In the genomic region with DNA sequence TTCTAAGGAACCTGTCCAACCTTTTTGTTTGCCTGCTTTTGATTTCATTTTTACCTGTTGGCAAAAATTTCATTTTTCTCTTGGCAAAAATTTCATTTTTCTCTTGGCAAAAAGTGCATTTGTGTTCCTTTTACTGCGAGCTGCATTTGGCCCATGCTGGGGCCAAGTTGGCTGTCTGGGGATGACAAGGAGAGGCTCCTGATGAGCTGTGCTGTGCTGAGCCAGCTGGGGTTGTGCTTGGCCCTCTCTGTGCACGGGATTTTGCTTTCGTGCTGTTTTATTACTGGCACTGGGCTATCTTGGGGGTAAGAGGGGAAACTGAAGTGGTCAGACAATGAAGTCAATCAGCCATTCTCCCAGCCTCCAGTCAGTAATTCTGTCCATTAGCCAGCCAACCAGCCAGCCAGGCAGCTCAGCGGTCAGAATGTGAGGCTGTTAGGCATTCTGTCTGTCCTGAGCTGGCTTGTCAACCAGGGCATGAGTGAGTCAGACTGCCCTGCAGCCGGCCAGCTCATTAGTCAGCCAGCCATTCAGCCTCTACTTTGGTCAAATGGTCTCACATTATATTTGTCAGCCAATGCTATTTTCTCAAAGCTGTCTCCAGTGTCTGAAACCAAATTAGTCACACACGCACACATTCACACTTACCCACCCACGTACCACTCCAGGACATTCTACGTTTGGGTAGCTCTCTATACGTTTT, we compare ENCODE assay signal across 11 cellular contexts.
DNase-seq lines count a peak whose midpoint lies in the region; ATAC-seq and TF ChIP-seq lines count a peak whose summit lies in the region.
"Had no signal": no experiment of that assay in that cellular context is flagged by ENCODE, and none has a peak within 500 bp of the region (broad histone marks: within the 10 kb centered on the region; RNA-seq: fewer than 3 reads in every experiment).

No MANE protein-coding gene starts in this region.

- no peak overlapping the region for H3K4me3 ChIP-seq in AG04449 (ENCODE audit: low read depth, low read length)
- H3K4me3 ChIP-seq: colonic mucosa had no signal

- peak; percentile 85 for DNase-seq in AG04449 (ENCODE audit: low read depth, low spot score)
- DNase-seq in HCEC 1CT = peak; percentile 91
- peak; percentile 47 for DNase-seq in amniotic stem cell (lab: John Stamatoyannopoulos, UW)
- DNase-seq in islet precursor cell = peak; percentile 97
- DNase-seq in NCI-H2227 treated with DMSO at 0.1 percent for 48 hours (lab: John Stamatoyannopoulos, UW) = no peak
- DNase-seq in activated CD4-positive, CD25-positive, alpha-beta regulatory T cell (lab: John Stamatoyannopoulos, UW) = no peak
- DNase-seq: colonic mucosa, MV-4-11 had no signal

- POLR2A ChIA-PET in AG04449 (lab: Yijun Ruan, JAX) = interaction anchor here (0.9 to 1.7 kb wide), 6 partner anchors 9 to 145 kb away, joined by 3 to 11 read pairs (median 5); partner anchors contain the start of gene PRPS1

- no peak for TF ChIP-seq CTCF in AG04449 (IDR thresholded peaks at IDR 0.05; ENCODE audit: insufficient read depth, low read length, missing control alignments)

- CTCF ChIA-PET in AG04449 (lab: Yijun Ruan, JAX) = interaction anchor here (0.6 to 1.5 kb wide), 2 partner anchors 33 to 88 kb away, joined by 3 read pairs; no protein-coding TSS in a partner anchor

- ATAC-seq in GM18870 (IDR thresholded peaks at IDR 0.05; ENCODE audit: unreplicated experiment) = no peak
- ATAC-seq in GM18502 (IDR thresholded peaks at IDR 0.05; ENCODE audit: poor library complexity, unreplicated experiment) = no peak
- ATAC-seq: right cardiac atrium had no signal

Comparison
In these comparisons a context has a peak if more than half of its experiments do, and no peak if none do; other contexts are left out.
1. DNase-seq: peak in AG04449 (single experiment), HCEC 1CT (single experiment), amniotic stem cell (single experiment) and islet precursor cell (single experiment); none in NCI-H2227 treated with DMSO at 0.1 percent for 48 hours (single experiment) and activated CD4-positive, CD25-positive, alpha-beta regulatory T cell (0 of 4).